Comparison of ENCODE assay signal across 28 cellular contexts in genomic region chr4:121122661-121123060, GRCh38. TPM values are rescaled to one million over a fixed set of nuclear protein-coding genes. Genes with fewer than 3 reads are reported as not detected.
"Had no signal": no experiment of that assay in that cellular context is flagged by ENCODE, and none has a peak within 500 bp of the region (broad histone marks: within the 10 kb centered on the region; RNA-seq: fewer than 3 reads in every experiment).

No MANE protein-coding gene starts in this region.

- DNase-seq: colonic mucosa; effector CD8-positive, alpha-beta T cell; endodermal cell; head of caudate nucleus; mucosa of descending colon; naive B cell; right lobe of liver; stimulated activated CD4-positive, alpha-beta T cell treated with anti-CD3 and anti-CD28 coated beads, Interleukin-12 subunit alpha, Interleukin-12 subunit beta, amount 100 ng/mL, for 4 hours; stimulated activated CD4-positive, alpha-beta T cell treated with anti-CD3 and anti-CD28 coated beads, Interleukin-1b, Interleukin-23, amount 100 ng/mL, for 48 hours; stimulated activated CD4-positive, alpha-beta T cell treated with anti-CD3 and anti-CD28 coated beads, Interleukin-4, amount 100 ng/mL, for 24 hours; stimulated activated naive CD4-positive, alpha-beta T cell treated with Interleukin-2 at 50 U/mL for 16 hours; stomach; thyroid gland; trophoblast cell had no signal

- H3K4me1 Mint-ChIP-seq: memory B cell, naive B cell, nephron had no signal

- H3K27me3 ChIP-seq: colonic mucosa, esophagus muscularis mucosa, neural progenitor cell, right lobe of liver, stomach, thyroid gland, vagina had no signal

- H3K4me3 Mint-ChIP-seq: dendritic cell treated with granulocyte-macrophage colony-stimulating factor and Interleukin-4, amounts not matched to agents 40 ng/mL and 50 ng/mL, for 4 days; endodermal cell; memory B cell; mesothelial cell of epicardium; naive B cell; nephron; neural progenitor cell; stimulated activated effector memory CD8-positive, alpha-beta T cell treated with anti-CD3 and anti-CD28 coated beads, Interleukin-12 subunit alpha, Interleukin-12 subunit beta, amount 100 ng/mL, for 72 hours had no signal

- H3K27ac ChIP-seq: colonic mucosa, esophagus muscularis mucosa, neural progenitor cell, parathyroid adenoma, right lobe of liver, stomach, thyroid gland, vagina had no signal

- H3K36me3 Mint-ChIP-seq: memory B cell, mesothelial cell of epicardium, naive B cell, neural progenitor cell had no signal

- H3K9me3 Mint-ChIP-seq: dendritic cell treated with granulocyte-macrophage colony-stimulating factor and Interleukin-4, amounts not matched to agents 40 ng/mL and 50 ng/mL, for 4 days; endodermal cell; memory B cell; mesothelial cell of epicardium; nephron; neural progenitor cell; stimulated activated effector memory CD8-positive, alpha-beta T cell treated with anti-CD3 and anti-CD28 coated beads, Interleukin-12 subunit alpha, Interleukin-12 subunit beta, amount 100 ng/mL, for 72 hours had no signal

- H3K27ac Mint-ChIP-seq: dendritic cell treated with granulocyte-macrophage colony-stimulating factor and Interleukin-4, amounts not matched to agents 40 ng/mL and 50 ng/mL, for 4 days; endodermal cell; memory B cell; mesothelial cell of epicardium; naive B cell; nephron; neural progenitor cell; progenitor cell of endocrine pancreas; stimulated activated effector memory CD8-positive, alpha-beta T cell treated with anti-CD3 and anti-CD28 coated beads, Interleukin-12 subunit alpha, Interleukin-12 subunit beta, amount 100 ng/mL, for 72 hours had no signal

- ATAC-seq: left lobe of liver; mucosa of descending colon; right lobe of liver; stimulated activated effector memory CD8-positive, alpha-beta T cell treated with anti-CD3 and anti-CD28 coated beads, Interleukin-12 subunit alpha, Interleukin-12 subunit beta, amount 100 ng/mL, for 72 hours had no signal

- H3K4me3 ChIP-seq: colonic mucosa, esophagus muscularis mucosa, lung, mucosa of descending colon, neural progenitor cell, right lobe of liver, smooth muscle cell, stomach, thyroid gland, vagina had no signal

- H3K9me3 ChIP-seq: colonic mucosa, esophagus muscularis mucosa, mucosa of descending colon, right lobe of liver, stomach, thyroid gland, vagina had no signal

- H3K36me3 ChIP-seq: colonic mucosa, esophagus muscularis mucosa, neural progenitor cell, right lobe of liver, stomach, thyroid gland, vagina had no signal

- H3K27me3 Mint-ChIP-seq: memory B cell, progenitor cell of endocrine pancreas had no signal

RNA-seq across cellular contexts. Expression of gene TNIP3, which starts 41.5 kb away (rescaled TPM):
- total RNA-seq: left lobe of liver, progenitor cell of endocrine pancreas, thyroid gland, vagina had no signal

RNA-seq across cellular contexts. Expression of gene NDNF, which starts 50.3 kb away (rescaled TPM):
- polyA plus RNA-seq: keratinocyte had no signal
